ENCODE assay signal across 8 cellular contexts in the genomic region with DNA sequence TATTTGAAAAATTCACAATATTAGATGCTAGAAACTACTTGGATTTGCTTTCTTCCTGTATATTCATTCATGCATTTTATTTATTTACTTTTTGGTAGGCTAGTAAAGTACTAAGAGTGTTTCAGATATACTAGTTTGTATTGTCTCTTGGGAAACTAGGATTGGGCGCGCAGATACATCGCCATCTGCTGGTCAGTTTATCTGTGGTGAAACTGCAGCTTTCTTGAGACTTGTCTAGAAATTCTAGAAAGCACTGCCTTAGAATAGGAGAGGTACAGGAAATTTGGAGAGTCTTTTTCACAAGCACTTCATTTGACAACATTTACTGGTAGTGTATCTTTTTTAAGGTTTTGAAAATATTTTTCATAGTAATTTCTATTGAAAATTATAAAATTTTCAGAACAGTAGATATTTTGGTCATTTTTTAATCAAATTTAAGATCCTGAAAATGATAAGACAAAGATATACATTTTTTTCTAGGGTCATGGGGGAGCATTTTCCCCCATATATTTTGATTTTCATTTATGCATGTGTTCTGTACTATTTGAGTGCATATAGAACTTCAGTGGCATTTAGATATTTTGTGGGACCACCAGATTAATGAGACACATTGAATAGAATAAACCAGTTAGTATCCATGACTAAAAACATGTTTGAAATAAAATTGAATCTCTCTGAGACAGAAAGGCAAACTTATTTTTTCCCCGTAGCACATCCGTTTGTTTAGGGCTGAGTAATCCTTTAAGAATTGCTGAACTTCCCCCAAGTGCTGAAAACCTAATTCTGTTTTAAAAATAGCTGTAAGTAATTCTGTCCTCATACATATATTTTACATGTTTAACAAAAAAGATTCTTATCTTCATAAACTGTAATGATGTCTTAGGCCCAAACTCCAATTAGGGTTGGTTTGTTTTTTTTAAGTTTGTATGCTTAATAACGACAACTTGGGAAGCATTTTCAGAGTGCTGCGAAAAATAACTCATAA. TPM values are rescaled to one million over a fixed set of nuclear protein-coding genes. Genes with fewer than 3 reads are reported as not detected.
DNase-seq lines count a peak whose midpoint lies in the region; ATAC-seq, FAIRE-seq and TF ChIP-seq lines count a peak whose summit lies in the region.

No MANE protein-coding gene starts in this region.

- intact Hi-C loops in A673 (cut with micrococcal nuclease; ENCODE audit: unreplicated experiment): loop anchor here (2.0 to 5.0 kb wide), 3 partner anchors 227 to 401 kb away; partner anchors contain the start of gene SIX4
- intact Hi-C loops in Panc1 (cut with micrococcal nuclease; ENCODE audit: unreplicated experiment): loop anchor here (1.0 to 10.0 kb wide), 4 partner anchors 229 to 399 kb away; partner anchors contain the start of gene SIX4
- intact Hi-C loops in ovary (cut with DNase I): loop anchor here (5.0 to 10.0 kb wide), 4 partner anchors 219 to 401 kb away; no protein-coding TSS in a partner anchor

- TF ChIP-seq CTCF in A673 (conservative IDR thresholded peaks at IDR 0.05; ENCODE audit: low read depth, low read length) (peak; percentile 95), LNCaP clone FGC (IDR thresholded peaks at IDR 0.05; ENCODE audit: control insufficient read depth, extremely low read depth, insufficient read depth) (peak; percentile 77), Panc1 (IDR thresholded peaks at IDR 0.05) (peak; percentile 77; the same call in 1 of the 2 replicates), gastroesophageal sphincter (IDR thresholded peaks at IDR 0.05) (peak; percentile 81 to 86 (median 82)), ovary (IDR thresholded peaks at IDR 0.05) (peak; percentile 59 to 70 (median 64))

- POLR2A ChIA-PET in A673 (lab: Charles Lee; ENCODE audit: low non-redundant PET) (no interaction called here), Panc1 (lab: Charles Lee) (no interaction called here)

- TF ChIP-seq EP300 in gastroesophageal sphincter (IDR thresholded peaks at IDR 0.05) (no peak), ovary (IDR thresholded peaks at IDR 0.05) (no peak)

- TF ChIP-seq POLR2A in gastroesophageal sphincter (IDR thresholded peaks at IDR 0.05): no peak
- no peak for TF ChIP-seq POLR2A in ovary (IDR thresholded peaks at IDR 0.05)

- H3K36me3 ChIP-seq in A673 (ENCODE audit: insufficient read depth, low read length, poor library complexity, severe bottlenecking) (no peaks in the 10 kb centered on the region), Panc1 (ENCODE audit: control insufficient read depth, insufficient read depth, low read length) (no peaks in the 10 kb centered on the region), gastroesophageal sphincter (no peaks in the 10 kb centered on the region), ovary (no peaks in the 10 kb centered on the region)

- in situ Hi-C loops in Panc1 (cut with HindIII; ENCODE audit: low pct_unique_long_range_greater_than_20kb, low sequenced_read_pairs): no loop called here

- FAIRE-seq in GM18507 (lab: Jason Lieb, UNC): peak; percentile 81

- H3K9me3 ChIP-seq in A673 (ENCODE audit: low read depth, low read length, poor library complexity, severe bottlenecking) (no peaks in the 10 kb centered on the region), Panc1 (ENCODE audit: control insufficient read depth, insufficient read depth, low read depth, low read length) (no peaks in the 10 kb centered on the region), gastroesophageal sphincter (no peaks in the 10 kb centered on the region), ovary (no peaks in the 10 kb centered on the region)

- BruUV-seq in A673 (replicated peaks; lab: Mats Ljungman, UMichigan) (no TSS peak), Panc1 (replicated peaks; lab: Mats Ljungman, UMichigan) (no TSS peak)

- CTCF ChIA-PET in A673 (lab: Charles Lee) (interaction anchor here (1.1 to 1.6 kb wide), 2 partner anchors 9 to 400 kb away, joined by 3 to 7 read pairs; no protein-coding TSS in a partner anchor), Panc1 (lab: Charles Lee) (no interaction called here)

- H3K27me3 ChIP-seq in A673 (replicated peaks; ENCODE audit: insufficient read depth, low read depth, low read length, poor library complexity) (no peaks in the 10 kb centered on the region), Panc1 (ENCODE audit: control insufficient read depth, insufficient read depth, low read length) (no peaks in the 10 kb centered on the region), gastroesophageal sphincter (no peaks in the 10 kb centered on the region), ovary (no peaks in the 10 kb centered on the region)

- H3K27ac ChIP-seq in A673 (ENCODE audit: low read depth, low read length, poor library complexity, severe bottlenecking) (peak overlapping the region; percentile 69), Panc1 (ENCODE audit: low read length) (no peak overlapping the region), gastroesophageal sphincter (no peak overlapping the region), ovary (no peak overlapping the region)

- 50 to 60% methylated on average over 7 of the region's 7 CpGs for WGBS in gastroesophageal sphincter (ENCODE audit: low coverage in 1 of 2), 2 donors
- WGBS in ovary, 3 donors: 53 to 56% (median 55%) methylated on average over 7 of the region's 7 CpGs

- DNase-seq in A673 (ENCODE audit: low spot score) (peak; percentile 88), GM18507 (ENCODE audit: extremely low spot score, insufficient read length, low read depth) (peak; percentile 25), LNCaP clone FGC (ENCODE audit: low read depth) (peak; percentile 75), Panc1 (ENCODE audit: low read depth, low spot score) (peak; percentile 35), ovary (peak; percentile 33 to 65 (median 44)), ureter (ENCODE audit: low spot score) (peak; percentile 75)
- DNase-seq in activated T-helper 9 cell treated with anti-CD3 and anti-CD28 coated beads, Interleukin-2, amount 50 U/mL, for 16 hours (ENCODE audit: low read depth): peak; percentile 7

- H3K4me3 ChIP-seq in A673 (ENCODE audit: low read depth, low read length, poor library complexity, severe bottlenecking): no peak overlapping the region
- no peak overlapping the region for H3K4me3 ChIP-seq in LNCaP clone FGC (ENCODE audit: low read depth, low read length)
- no peak overlapping the region for H3K4me3 ChIP-seq in Panc1 (ENCODE audit: low read depth in 2 of 2, low read length in 2 of 2)
- H3K4me3 ChIP-seq in gastroesophageal sphincter: no peak overlapping the region
- no peak overlapping the region for H3K4me3 ChIP-seq in ovary

- peaks cover 46% of the 10 kb centered on the region for H3K4me1 ChIP-seq in A673 (ENCODE audit: insufficient read depth, low read length, poor library complexity, severe bottlenecking)
- H3K4me1 ChIP-seq in Panc1 (ENCODE audit: control insufficient read depth, insufficient read depth, low read length): no peaks in the 10 kb centered on the region
- H3K4me1 ChIP-seq in gastroesophageal sphincter: no peaks in the 10 kb centered on the region
- H3K4me1 ChIP-seq in ovary (ENCODE audit: insufficient read depth): no peaks in the 10 kb centered on the region

- ATAC-seq in Panc1: peak; percentile 70; the same call in 1 of the 2 replicates
- no peak for ATAC-seq in gastroesophageal sphincter

RNA-seq across cellular contexts. Expression of gene SLC38A6, which starts 44.5 kb away (rescaled TPM):
- total RNA-seq in A673 (2021) (25.8 and 28.0 TPM in 2 replicates), Panc1 (2021; ENCODE audit: unreplicated experiment) (9.3 TPM), gastroesophageal sphincter (10 to 100 TPM; 11.9 to 19.9 (median 16.2) TPM), ovary (10 to 100 TPM in 6 of 7 donors, 1 to 10 TPM in 1; 8.4 to 18.7 (median 15.1) TPM), ureter (18.3 TPM)
- polyA plus RNA-seq in Panc1 (2012; ENCODE audit: insufficient read length): 7.8 TPM
- 10 to 100 TPM in 1 of 2 donors, 1 to 10 TPM in 1; 6.8 to 17.3 TPM for polyA plus RNA-seq in ovary

RNA-seq across cellular contexts. Expression of gene TRMT5, which starts 44.7 kb away (rescaled TPM):
- 21.9 and 26.2 TPM in 2 replicates for total RNA-seq in A673 (2021)
- 14.9 TPM for total RNA-seq in Panc1 (2021; ENCODE audit: unreplicated experiment)
- 8.6 TPM for polyA plus RNA-seq in Panc1 (2012; ENCODE audit: insufficient read length)
- total RNA-seq in gastroesophageal sphincter: 10 to 100 TPM in 3 of 4 donors, 1 to 10 TPM in 1; 7.5 to 16.5 (median 11.6) TPM
- total RNA-seq in ovary: 10 to 100 TPM in 5 of 7 donors, 1 to 10 TPM in 2; 5.7 to 22.8 (median 15.7) TPM
- 10 to 100 TPM in 1 of 2 donors, 1 to 10 TPM in 1; 5.8 to 13.8 TPM for polyA plus RNA-seq in ovary
- total RNA-seq in ureter: 21.8 TPM

Comparison
In these comparisons a context has a peak if more than half of its experiments do, and no peak if none do; other contexts are left out.
1. DNase-seq: peak in every context shown above with its lines; median percentile 88 in A673; 75 in LNCaP clone FGC; 75 in ureter; 44 in ovary; 35 in Panc1; 25 in GM18507; 7 in activated T-helper 9 cell treated with anti-CD3 and anti-CD28 coated beads, Interleukin-2, amount 50 U/mL, for 16 hours.